Comparison of ENCODE assay signal across 8 cellular contexts in genomic region chr1:100265931-100266830, GRCh38. TPM values are rescaled to one million over a fixed set of nuclear protein-coding genes. Genes with fewer than 3 reads are reported as not detected.
DNase-seq lines count a peak whose midpoint lies in the region; ATAC-seq and TF ChIP-seq lines count a peak whose summit lies in the region.

TSS of gene RTCA (plus strand) at chr1:100266216. CDS start at chr1:100266376, 160 bp downstream.

- H3K4me2 ChIP-seq in osteoblast (ENCODE audit: insufficient read depth, low read length), result peak within 1 kb of the TSS; percentile 94

- peaks cover 12% of the 10 kb centered on the region for H3K4me1 ChIP-seq in osteoblast (ENCODE audit: insufficient read depth, low read length)
- H3K4me1 ChIP-seq in thoracic aorta (ENCODE audit: control insufficient read depth in 1 of 2, low read depth in 2 of 2), result peaks cover 15 to 22% of the 10 kb centered on the region in 2 donors

- H4K20me1 ChIP-seq in osteoblast (ENCODE audit: insufficient read depth, low read length), result no peaks in the 10 kb centered on the region

- H3K36me3 ChIP-seq in osteoblast (ENCODE audit: insufficient read depth, low read length) (peaks cover 21% of the 10 kb centered on the region), thoracic aorta (peaks cover 19% of the 10 kb centered on the region)

- H3K9me3 ChIP-seq in osteoblast (ENCODE audit: low read depth, low read length), result no peaks in the 10 kb centered on the region
- no peaks in the 10 kb centered on the region for H3K9me3 ChIP-seq in thoracic aorta

- H3K27ac Mint-ChIP-seq in activated naive CD8-positive, alpha-beta T cell, result peak within 1 kb of the TSS; percentile 98

- H3K79me2 ChIP-seq in osteoblast (ENCODE audit: insufficient read depth, low read length), result peaks cover 37% of the 10 kb centered on the region

- H3K4me3 Mint-ChIP-seq in activated naive CD8-positive, alpha-beta T cell, result peak within 1 kb of the TSS; percentile 100

- peak within 1 kb of the TSS; percentile 93 for H2AFZ ChIP-seq in osteoblast (ENCODE audit: low read length)

- H3K27ac ChIP-seq in osteoblast (ENCODE audit: low read depth, low read length) (peak within 1 kb of the TSS; percentile 88), thoracic aorta (peak within 1 kb of the TSS; percentile 81 to 82)

- H3K27me3 ChIP-seq in osteoblast (ENCODE audit: insufficient read depth, low read length) (no peaks in the 10 kb centered on the region), thoracic aorta (replicated peaks; ENCODE audit: insufficient read depth) (no peaks in the 10 kb centered on the region)

- H3K4me3 ChIP-seq in GM08714 (ENCODE audit: low read length) (peak within 1 kb of the TSS; percentile 96), osteoblast (ENCODE audit: insufficient read depth, low read length) (peak within 1 kb of the TSS; percentile 96), thoracic aorta (peak within 1 kb of the TSS; percentile 99)

- peaks cover 45% of the 10 kb centered on the region for H3K4me1 Mint-ChIP-seq in activated naive CD8-positive, alpha-beta T cell (ENCODE audit: low read depth)

- no peaks in the 10 kb centered on the region for H3K27me3 Mint-ChIP-seq in activated naive CD8-positive, alpha-beta T cell

- peaks cover 23% of the 10 kb centered on the region for H3K36me3 Mint-ChIP-seq in activated naive CD8-positive, alpha-beta T cell

- TF ChIP-seq CTCF in osteoblast (IDR thresholded peaks at IDR 0.05; ENCODE audit: extremely low read depth, low read depth, low read length) (no peak), thoracic aorta (IDR thresholded peaks at IDR 0.05) (no peak)

- peak; percentile 92 for DNase-seq in NCI-H1092 treated with DMSO at 0.1 percent for 48 hours (lab: John Stamatoyannopoulos, UW)
- peak; percentile 93 for DNase-seq in SKM-1 (lab: John Stamatoyannopoulos, UW; ENCODE audit: unreplicated experiment)
- DNase-seq in glomerular visceral epithelial cell (ENCODE audit: extremely low spot score), result peak; percentile 97
- DNase-seq in osteoblast (ENCODE audit: insufficient read length, low spot score, missing footprints), result peak; percentile 96
- DNase-seq in thoracic aorta (ENCODE audit: low spot score), result peak; percentile 89

- peaks cover 3% of the 10 kb centered on the region for H3K9me3 Mint-ChIP-seq in activated naive CD8-positive, alpha-beta T cell (ENCODE audit: low read depth)

- peak; percentile 97 for ATAC-seq in HG02610 (IDR thresholded peaks at IDR 0.05; ENCODE audit: unreplicated experiment)
- peak; percentile 98 for ATAC-seq in thoracic aorta (ENCODE audit: insufficient number of reproducible peaks, low FRiP score, low read depth)

RNA-seq across cellular contexts. Expression of gene RTCA, which starts in this region (rescaled TPM):
- total RNA-seq in osteoblast, result 31.2 and 38.7 TPM in 2 replicates
- 10 to 100 TPM; 15.4 to 23.8 TPM for total RNA-seq in thoracic aorta

Comparison
In these comparisons a context has a peak if more than half of its experiments do, and no peak if none do; other contexts are left out.
1. Peak in every context shown above with its lines: DNase-seq, ATAC-seq, H3K4me3 ChIP-seq and H3K27ac ChIP-seq.